Comparison of ENCODE assay signal across 27 cellular contexts in genomic region chr6:109369724-109370123, GRCh38.
"Had no signal": no experiment of that assay in that cellular context is flagged by ENCODE, and none has a peak within 500 bp of the region (broad histone marks: within the 10 kb centered on the region; RNA-seq: fewer than 3 reads in every experiment).

No MANE protein-coding gene starts in this region.

- H3K27ac Mint-ChIP-seq: activated CD4-positive, alpha-beta T cell treated with anti-CD3 and anti-CD28 coated beads, Interleukin-2, amount 10 ng/mL, durations not matched to agents 7 days and 5 days; activated naive CD4-positive, alpha-beta T cell treated with anti-CD3 and anti-CD28 coated beads for 36 hours; activated naive CD8-positive, alpha-beta T cell treated with anti-CD3 and anti-CD28 coated beads, Interleukin-2, amount 50 U/mL, for 24 hours; dendritic cell treated with granulocyte-macrophage colony-stimulating factor and Interleukin-4, amounts not matched to agents 40 ng/mL and 50 ng/mL, for 4 days; endodermal cell; T-helper 17 cell had no signal

- DNase-seq: activated CD4-positive, alpha-beta T cell treated with anti-CD3 and anti-CD28 coated beads, Interleukin-2, amount 10 ng/mL, durations not matched to agents 7 days and 5 days; activated CD8-positive, alpha-beta memory T cell treated with anti-CD3 and anti-CD28 coated beads, Interleukin-2, amount 50 U/mL, for 4 hours; activated effector memory CD4-positive, alpha-beta T cell treated with Interleukin-2 at 50 U/mL for 16 hours; activated naive CD4-positive, alpha-beta T cell treated with anti-CD3 and anti-CD28 coated beads for 36 hours; activated naive CD8-positive, alpha-beta T cell treated with anti-CD3 and anti-CD28 coated beads, Interleukin-2, amount 50 U/mL, for 24 hours; activated T-cell treated with anti-CD3 and anti-CD28 coated beads, Interleukin-2, amount 50 U/mL, for 4 hours; amygdala; caudate nucleus; endodermal cell; foreskin fibroblast; heart left ventricle; hypothalamus; midbrain; naive thymus-derived CD8-positive, alpha-beta T cell; right cardiac atrium; spleen; stimulated activated CD4-positive, alpha-beta T cell treated with anti-CD3 and anti-CD28 coated beads, Interleukin-4, amount 100 ng/mL, for 1 hour; stimulated activated naive CD8-positive, alpha-beta T cell treated with anti-CD3 and anti-CD28 coated beads, Interleukin-15, Interleukin-2, amounts not matched to agents 100 U/mL and 50 U/mL, for 24 hours; T-helper 17 cell; T1000; testis; transverse colon; WERI-Rb-1 had no signal

- H3K27ac ChIP-seq: heart left ventricle, spleen, transverse colon, WERI-Rb-1 had no signal

- H3K4me1 Mint-ChIP-seq: endodermal cell had no signal

- H3K27me3 Mint-ChIP-seq: activated CD4-positive, alpha-beta T cell treated with anti-CD3 and anti-CD28 coated beads, Interleukin-2, amount 10 ng/mL, durations not matched to agents 7 days and 5 days; activated naive CD8-positive, alpha-beta T cell treated with anti-CD3 and anti-CD28 coated beads, Interleukin-2, amount 50 U/mL, for 24 hours; dendritic cell treated with granulocyte-macrophage colony-stimulating factor and Interleukin-4, amounts not matched to agents 40 ng/mL and 50 ng/mL, for 4 days; naive thymus-derived CD8-positive, alpha-beta T cell; T-helper 17 cell had no signal

- H3K4me3 Mint-ChIP-seq: activated CD4-positive, alpha-beta T cell treated with anti-CD3 and anti-CD28 coated beads, Interleukin-2, amount 10 ng/mL, durations not matched to agents 7 days and 5 days; activated naive CD4-positive, alpha-beta T cell treated with anti-CD3 and anti-CD28 coated beads for 36 hours; activated naive CD8-positive, alpha-beta T cell treated with anti-CD3 and anti-CD28 coated beads, Interleukin-2, amount 50 U/mL, for 24 hours; activated T-cell treated with anti-CD3 and anti-CD28 coated beads, Interleukin-2, amount 50 U/mL, for 4 hours; dendritic cell treated with granulocyte-macrophage colony-stimulating factor and Interleukin-4, amounts not matched to agents 40 ng/mL and 50 ng/mL, for 4 days; endodermal cell; naive thymus-derived CD8-positive, alpha-beta T cell; T-helper 17 cell had no signal

- H3K4me3 ChIP-seq: heart left ventricle, spleen, testis, transverse colon had no signal

- H3K9me3 Mint-ChIP-seq: activated CD4-positive, alpha-beta T cell treated with anti-CD3 and anti-CD28 coated beads, Interleukin-2, amount 10 ng/mL, durations not matched to agents 7 days and 5 days; activated naive CD4-positive, alpha-beta T cell treated with anti-CD3 and anti-CD28 coated beads for 36 hours; activated naive CD8-positive, alpha-beta T cell treated with anti-CD3 and anti-CD28 coated beads, Interleukin-2, amount 50 U/mL, for 24 hours; activated T-cell treated with anti-CD3 and anti-CD28 coated beads, Interleukin-2, amount 50 U/mL, for 4 hours; dendritic cell treated with granulocyte-macrophage colony-stimulating factor and Interleukin-4, amounts not matched to agents 40 ng/mL and 50 ng/mL, for 4 days; naive thymus-derived CD8-positive, alpha-beta T cell had no signal

- H3K27me3 ChIP-seq: heart left ventricle, spleen, testis, transverse colon had no signal

- ATAC-seq: activated CD4-positive, CD25-positive, alpha-beta regulatory T cell treated with anti-CD3 and anti-CD28 coated beads, Interleukin-2, amount 50 U/mL, for 24 hours; activated naive CD8-positive, alpha-beta T cell treated with anti-CD3 and anti-CD28 coated beads, Interleukin-2, amount 50 U/mL, for 24 hours; activated T-cell treated with anti-CD3 and anti-CD28 coated beads, Interleukin-2, amount 50 U/mL, for 4 hours; esophagus mucosa; heart left ventricle; naive thymus-derived CD8-positive, alpha-beta T cell; right cardiac atrium; SK-N-SH treated with all-trans-retinoic acid at 6 μM for 48 hours; stimulated activated naive CD8-positive, alpha-beta T cell treated with anti-CD3 and anti-CD28 coated beads, Interleukin-15, Interleukin-2, amounts not matched to agents 100 U/mL and 50 U/mL, for 24 hours; T-helper 17 cell had no signal

- H3K9me3 ChIP-seq: heart left ventricle, testis, transverse colon had no signal
